ENCODE assay signal across 1 cellular context in genomic region chr3:109023656-109024254, GRCh38.
TF ChIP-seq lines count a peak whose summit lies in the region.

No MANE protein-coding gene starts in this region.

TF ChIP-seq in K562, 482 proteins besides CTCF, POLR2A, EP300 and RAD21 (continued from another document):
- TF ChIP-seq THAP12 (CRISPR knock-in tag; IDR thresholded peaks at IDR 0.05) (no peak), SMC3 (conservative IDR thresholded peaks at IDR 0.05; ENCODE audit: insufficient read depth, low read depth, low read length) (0 out of 2 replicates have a peak, but pooled peaks have one; percentile 15), STAT6 (CRISPR knock-in tag; IDR thresholded peaks at IDR 0.05) (no peak), ATF7 (IDR thresholded peaks at IDR 0.05) (no peak), RB1 (IDR thresholded peaks at IDR 0.05; ENCODE audit: low read depth) (no peak), DEAF1 (CRISPR knock-in tag; IDR thresholded peaks at IDR 0.05) (peak; percentile 28; the same call in 1 of the 2 replicates)
